ENCODE assay signal across 9 cellular contexts in genomic region chr9:33295571-33295970, GRCh38.
DNase-seq lines count a peak whose midpoint lies in the region; ATAC-seq lines count a peak whose summit lies in the region.
"Had no signal": no experiment of that assay in that cellular context is flagged by ENCODE, and none has a peak within 500 bp of the region (broad histone marks: within the 10 kb centered on the region; RNA-seq: fewer than 3 reads in every experiment).

No MANE protein-coding gene starts in this region.

- peak overlapping the region; percentile 97 for H3K27ac Mint-ChIP-seq in memory B cell

- H3K4me3 Mint-ChIP-seq in memory B cell: peak overlapping the region; percentile 55

- DNase-seq in activated CD4-positive, alpha-beta T cell treated with anti-CD3 and anti-CD28 coated beads for 48 hours: peak; percentile 13
- DNase-seq in activated CD4-positive, alpha-beta T cell treated with anti-CD3 and anti-CD28 coated beads, Interleukin-2, amount 50 U/mL, for 1 hour: no peak
- DNase-seq in memory B cell (ENCODE audit: low spot score in 2 of 2): no peak
- no peak for DNase-seq in activated CD8-positive, alpha-beta memory T cell treated with anti-CD3 and anti-CD28 coated beads, Interleukin-2, amount 50 U/mL, for 4 hours
- no peak for DNase-seq in NCI-H69 (lab: John Stamatoyannopoulos, UW)
- no peak for DNase-seq in stimulated activated CD4-positive, alpha-beta T cell treated with anti-CD3 and anti-CD28 coated beads, Interleukin-4, amount 100 ng/mL, for 1 hour
- DNase-seq: NCI-H524 had no signal

- no peaks in the 10 kb centered on the region for H3K27me3 Mint-ChIP-seq in memory B cell

- ATAC-seq in GM21515 (IDR thresholded peaks at IDR 0.05; ENCODE audit: unreplicated experiment): peak; percentile 39
- peak; percentile 25 for ATAC-seq in HG03520 (IDR thresholded peaks at IDR 0.05; ENCODE audit: unreplicated experiment)
- ATAC-seq in memory B cell (ENCODE audit: low read depth): peak; percentile 18

- H3K36me3 Mint-ChIP-seq in memory B cell: peaks cover 39% of the 10 kb centered on the region

- no peaks in the 10 kb centered on the region for H3K9me3 Mint-ChIP-seq in memory B cell

- peaks cover 66% of the 10 kb centered on the region for H3K4me1 Mint-ChIP-seq in memory B cell
